Comparison of ENCODE assay signal across 20 cellular contexts in genomic region chr14:34449819-34450541, GRCh38.
"Had no signal": no experiment of that assay in that cellular context is flagged by ENCODE, and none has a peak within 500 bp of the region (broad histone marks: within the 10 kb centered on the region; RNA-seq: fewer than 3 reads in every experiment).

No MANE protein-coding gene starts in this region.

- H3K9me3 Mint-ChIP-seq: activated T-cell treated with anti-CD3 and anti-CD28 coated beads, Interleukin-2, amount 50 U/mL, for 24 hours; central memory CD8-positive, alpha-beta T cell; dendritic cell treated with granulocyte-macrophage colony-stimulating factor and Interleukin-4, amounts not matched to agents 40 ng/mL and 50 ng/mL, for 4 days; endodermal cell; natural killer cell; stimulated activated memory B cell treated with anti-CD40 and anti-IgM and Interleukin-4, amounts not matched to agents 10 μg/mL and 1 μg/mL and 100 μg/mL, for 72 hours had no signal

- H3K4me1 Mint-ChIP-seq: activated CD8-positive, alpha-beta memory T cell treated with anti-CD3 and anti-CD28 coated beads, Interleukin-2, amount 10 ng/mL, durations not matched to agents 7 days and 5 days; central memory CD8-positive, alpha-beta T cell; endodermal cell; natural killer cell; stimulated activated memory B cell treated with anti-CD40 and anti-IgM and Interleukin-4, amounts not matched to agents 10 μg/mL and 1 μg/mL and 100 μg/mL, for 72 hours had no signal

- H3K27ac ChIP-seq: psoas muscle, spleen, tibial nerve had no signal

- H3K36me3 Mint-ChIP-seq: natural killer cell had no signal

- H3K27me3 ChIP-seq: spleen, tibial nerve had no signal

- H3K4me1 ChIP-seq: psoas muscle, spleen had no signal

- H3K9me3 ChIP-seq: psoas muscle, spleen, tibial nerve had no signal

- ATAC-seq: activated CD8-positive, alpha-beta memory T cell treated with anti-CD3 and anti-CD28 coated beads, Interleukin-2, amount 10 ng/mL, durations not matched to agents 7 days and 5 days; natural killer cell; psoas muscle; sciatic nerve; stimulated activated memory B cell treated with anti-CD40 and anti-IgM and Interleukin-4, amounts not matched to agents 10 μg/mL and 1 μg/mL and 100 μg/mL, for 72 hours had no signal

- H3K4me3 Mint-ChIP-seq: activated CD8-positive, alpha-beta memory T cell treated with anti-CD3 and anti-CD28 coated beads, Interleukin-2, amount 10 ng/mL, durations not matched to agents 7 days and 5 days; activated naive CD8-positive, alpha-beta T cell; activated T-cell treated with anti-CD3 and anti-CD28 coated beads, Interleukin-2, amount 50 U/mL, for 24 hours; brain; central memory CD8-positive, alpha-beta T cell; dendritic cell treated with granulocyte-macrophage colony-stimulating factor and Interleukin-4, amounts not matched to agents 40 ng/mL and 50 ng/mL, for 4 days; endodermal cell; natural killer cell; stimulated activated memory B cell treated with anti-CD40 and anti-IgM and Interleukin-4, amounts not matched to agents 10 μg/mL and 1 μg/mL and 100 μg/mL, for 72 hours had no signal

- H3K27me3 Mint-ChIP-seq: activated CD8-positive, alpha-beta memory T cell treated with anti-CD3 and anti-CD28 coated beads, Interleukin-2, amount 10 ng/mL, durations not matched to agents 7 days and 5 days; activated naive CD8-positive, alpha-beta T cell; activated T-cell treated with anti-CD3 and anti-CD28 coated beads, Interleukin-2, amount 50 U/mL, for 24 hours; central memory CD8-positive, alpha-beta T cell; dendritic cell treated with granulocyte-macrophage colony-stimulating factor and Interleukin-4, amounts not matched to agents 40 ng/mL and 50 ng/mL, for 4 days; stimulated activated memory B cell treated with anti-CD40 and anti-IgM and Interleukin-4, amounts not matched to agents 10 μg/mL and 1 μg/mL and 100 μg/mL, for 72 hours had no signal

- H3K4me3 ChIP-seq: lung, psoas muscle, spleen, tibial nerve had no signal

- DNase-seq: activated CD4-positive, alpha-beta T cell treated with anti-CD3 and anti-CD28 coated beads, Interleukin-2, amount 50 U/mL, for 4 hours; activated CD4-positive, CD25-positive, alpha-beta regulatory T cell treated with anti-CD3 and anti-CD28 coated beads, Interleukin-2, amount 50 U/mL, for 72 hours; activated CD8-positive, alpha-beta memory T cell treated with anti-CD3 and anti-CD28 coated beads, Interleukin-2, amount 10 ng/mL, durations not matched to agents 7 days and 5 days; activated effector memory CD4-positive, alpha-beta T cell treated with anti-CD3 and anti-CD28 coated beads, Interleukin-2, amount 50 U/mL, for 16 hours; activated T-cell treated with anti-CD3 and anti-CD28 coated beads, Interleukin-2, amount 50 U/mL, for 24 hours; amygdala; endodermal cell; natural killer cell; occipital lobe; psoas muscle; spleen; stimulated activated CD4-positive, alpha-beta T cell treated with anti-CD3 and anti-CD28 coated beads, Interleukin-1b, Interleukin-23, amount 100 ng/mL, for 48 hours had no signal

- H3K27ac Mint-ChIP-seq: activated CD8-positive, alpha-beta memory T cell treated with anti-CD3 and anti-CD28 coated beads, Interleukin-2, amount 10 ng/mL, durations not matched to agents 7 days and 5 days; activated naive CD8-positive, alpha-beta T cell; activated T-cell treated with anti-CD3 and anti-CD28 coated beads, Interleukin-2, amount 50 U/mL, for 24 hours; brain; dendritic cell treated with granulocyte-macrophage colony-stimulating factor and Interleukin-4, amounts not matched to agents 40 ng/mL and 50 ng/mL, for 4 days; endodermal cell; natural killer cell; stimulated activated memory B cell treated with anti-CD40 and anti-IgM and Interleukin-4, amounts not matched to agents 10 μg/mL and 1 μg/mL and 100 μg/mL, for 72 hours had no signal
